Comparison of ENCODE assay signal across 11 cellular contexts in the genomic region with DNA sequence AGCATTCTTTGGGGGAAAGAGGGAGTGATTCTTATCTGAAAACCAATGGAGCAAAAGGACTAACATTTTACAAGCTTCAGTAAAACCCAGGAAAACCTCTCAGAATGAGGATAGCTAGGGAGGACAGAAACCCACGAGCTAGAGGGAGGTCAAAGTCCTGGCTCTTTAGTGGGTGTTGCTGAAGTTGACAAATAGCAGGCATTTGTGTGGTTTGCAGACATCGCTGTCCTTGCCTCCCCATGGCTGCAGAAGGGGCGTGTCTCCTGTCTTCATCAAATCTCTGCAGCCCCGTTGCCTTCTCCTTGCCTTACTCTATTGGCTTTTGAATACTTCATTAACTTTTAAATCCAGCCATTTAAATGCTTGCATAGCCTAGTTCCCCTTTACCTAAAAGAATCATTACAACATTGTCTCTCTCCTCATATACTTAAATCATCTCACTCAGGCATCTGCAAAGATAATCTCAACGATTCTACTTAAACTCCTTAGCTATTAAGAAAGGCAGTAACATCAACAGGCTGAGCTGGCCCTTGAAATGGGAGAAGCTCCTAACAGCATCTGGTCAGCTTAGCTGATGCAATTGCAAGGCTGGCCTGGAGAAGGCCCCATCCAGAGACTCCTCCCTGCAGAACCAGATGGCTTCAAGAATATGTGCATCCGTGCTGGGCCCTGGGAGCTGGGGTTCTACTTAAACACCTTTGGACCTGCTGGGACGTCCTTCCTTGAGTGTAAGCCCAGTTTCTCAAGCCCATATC.
A peak's percentile ranks its signal among the peaks of the same experiment; 100 is the strongest.
DNase-seq lines count a peak whose midpoint lies in the region.
"Had no signal": no experiment of that assay in that cellular context is flagged by ENCODE, and none has a peak within 500 bp of the region (broad histone marks: within the 10 kb centered on the region; RNA-seq: fewer than 3 reads in every experiment).

No MANE protein-coding gene starts in this region.

- H3K4me3 ChIP-seq in skeletal muscle cell (ENCODE audit: low read depth, low read length): no peak overlapping the region
- H3K4me3 ChIP-seq: heart right ventricle had no signal

- DNase-seq in EL (peak; percentile 26), NCI-H524 (lab: John Stamatoyannopoulos, UW) (peak; percentile 98 to 100), fibroblast of gingiva (ENCODE audit: low read depth) (peak; percentile 81), skeletal muscle cell (ENCODE audit: low read depth) (peak; percentile 56), MV-4-11 (lab: John Stamatoyannopoulos, UW) (no peak), NCI-H1417 (lab: John Stamatoyannopoulos, UW) (no peak), NCI-H2029 (lab: John Stamatoyannopoulos, UW) (no peak)
- DNase-seq: activated CD8-positive, alpha-beta memory T cell treated with anti-CD3 and anti-CD28 coated beads for 24 hours; activated naive CD4-positive, alpha-beta T cell treated with anti-CD3 and anti-CD28 coated beads for 36 hours; heart right ventricle; NCI-H187 treated with DMSO at 0.1 percent for 48 hours had no signal

Comparison
In these comparisons a context has a peak if more than half of its experiments do, and no peak if none do; other contexts are left out.
1. DNase-seq: peak in EL (single experiment), NCI-H524 (2 of 2), fibroblast of gingiva (single experiment) and skeletal muscle cell (single experiment); none in MV-4-11 (single experiment), NCI-H1417 (0 of 3) and NCI-H2029 (single experiment).